Comparison of ENCODE assay signal across 8 cellular contexts in the genomic region with DNA sequence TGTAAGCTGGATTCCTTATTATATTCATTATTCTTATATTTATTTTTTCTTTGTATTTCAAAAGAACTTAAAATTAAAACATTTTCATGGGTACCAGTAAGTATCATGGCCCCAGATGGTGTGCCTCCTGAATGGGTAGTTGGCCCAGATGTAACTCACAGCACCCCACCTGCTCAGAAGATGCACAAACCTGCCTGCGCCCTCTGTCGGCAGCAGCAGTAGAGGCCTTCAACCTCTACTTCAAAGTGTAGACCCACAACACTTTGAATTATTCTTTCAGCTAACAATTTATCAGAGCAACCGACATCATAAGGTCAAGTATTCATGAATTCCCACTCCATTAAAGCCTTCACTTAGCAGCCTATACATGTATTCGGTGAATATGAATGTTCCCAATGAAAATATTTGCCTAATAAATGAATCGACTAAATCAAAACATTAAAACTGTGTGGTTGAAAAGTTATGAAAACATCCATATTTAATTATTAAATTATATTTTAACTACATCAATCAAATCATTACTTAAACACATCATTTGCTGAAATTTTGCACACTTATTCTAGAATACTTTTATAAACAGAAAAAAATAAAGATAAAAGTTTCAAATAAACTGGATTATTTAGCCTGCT. TPM values are rescaled to one million over a fixed set of nuclear protein-coding genes. Genes with fewer than 3 reads are reported as not detected.
DNase-seq lines count a peak whose midpoint lies in the region; ATAC-seq and TF ChIP-seq lines count a peak whose summit lies in the region.

No MANE protein-coding gene starts in this region.

- H3K27ac ChIP-seq in dorsolateral prefrontal cortex, result no peak overlapping the region

- peak; percentile 97 for TF ChIP-seq CTCF in GM12865 (IDR thresholded peaks at IDR 0.05; ENCODE audit: insufficient read depth, low read depth, low read length, missing control alignments)
- TF ChIP-seq CTCF in dorsolateral prefrontal cortex (IDR thresholded peaks at IDR 0.05 in 54 of 56, conservative IDR thresholded peaks at IDR 0.05 in 2 of 56; ENCODE audit: low read depth in 1 of 56, partially characterized antibody in 56 of 56), result peak in 55 of 56 donors; percentile 14 to 72 (median 58)
- TF ChIP-seq CTCF in mesothelial cell of epicardium (IDR thresholded peaks at IDR 0.05; ENCODE audit: unreplicated experiment), result peak; percentile 74

- peaks cover 51% of the 10 kb centered on the region for H3K4me1 Mint-ChIP-seq in mesothelial cell of epicardium

- intact Hi-C loops in dorsolateral prefrontal cortex (cut with DNase I), result loop anchor here (2.0 to 10.0 kb wide), 3 partner anchors 70 to 792 kb away; a partner anchor contains a TSS

- DNase-seq in GM12865 (ENCODE audit: low read depth), result peak; percentile 85
- DNase-seq in NCI-H510A (lab: John Stamatoyannopoulos, UW), result peak; percentile 11
- peak; percentile 29 to 56 for DNase-seq in activated CD4-positive, alpha-beta T cell treated with anti-CD3 and anti-CD28 coated beads, Interleukin-2, amount 50 U/mL, for 24 hours (ENCODE audit: low read depth in 1 of 2, low spot score in 1 of 2)
- peak in 4 of 10 donors; percentile 14 to 38 (median 34) for DNase-seq in dorsolateral prefrontal cortex
- peak; percentile 51 to 76 for DNase-seq in mesothelial cell of epicardium (ENCODE audit: low spot score in 2 of 2, unreplicated experiment in 2 of 2)
- DNase-seq in stimulated activated CD8-positive, alpha-beta memory T cell treated with anti-CD3 and anti-CD28 coated beads, Interleukin-7, amount 100 ng/mL, for 24 hours (ENCODE audit: low read depth), result peak; percentile 48

- H3K36me3 Mint-ChIP-seq in mesothelial cell of epicardium, result no peaks in the 10 kb centered on the region

- no peak overlapping the region for H3K4me3 Mint-ChIP-seq in mesothelial cell of epicardium

- no peak overlapping the region for H3K27ac Mint-ChIP-seq in mesothelial cell of epicardium

- no peak overlapping the region for H3K4me3 ChIP-seq in GM12865 (ENCODE audit: low read depth, low read length)
- no peak overlapping the region for H3K4me3 ChIP-seq in dorsolateral prefrontal cortex

- peaks cover 0 to 4% (median 0%) of the 10 kb centered on the region in 45 donors for H3K27me3 ChIP-seq in dorsolateral prefrontal cortex

- ATAC-seq in HG03175 (IDR thresholded peaks at IDR 0.05; ENCODE audit: unreplicated experiment) (peak; percentile 80), GM21576 (IDR thresholded peaks at IDR 0.05; ENCODE audit: unreplicated experiment) (no peak)

- H3K9me3 Mint-ChIP-seq in mesothelial cell of epicardium, result no peaks in the 10 kb centered on the region

- peaks cover 4% of the 10 kb centered on the region for H3K27me3 Mint-ChIP-seq in mesothelial cell of epicardium (ENCODE audit: low read depth)

RNA-seq across cellular contexts. Expression of a gene that starts 25.4 kb away (rescaled TPM):
- total RNA-seq in dorsolateral prefrontal cortex (10 to 100 TPM in 7 of 120 experiments, 1 to 10 TPM in 113; 4.7 to 13.1 (median 7.1) TPM), mesothelial cell of epicardium (17.0 to 17.9 TPM (median 17.3 TPM) in 3 replicates)

RNA-seq across cellular contexts. Expression of a gene that starts 52.4 kb away (rescaled TPM):
- total RNA-seq in dorsolateral prefrontal cortex (under 1 TPM in 7 of 120 experiments, not detected in 113; 0.57 to 0.99 (median 0.78) TPM), mesothelial cell of epicardium (not detected in 3 replicates)
